Comparison of ENCODE assay signal across 16 cellular contexts in the genomic region with DNA sequence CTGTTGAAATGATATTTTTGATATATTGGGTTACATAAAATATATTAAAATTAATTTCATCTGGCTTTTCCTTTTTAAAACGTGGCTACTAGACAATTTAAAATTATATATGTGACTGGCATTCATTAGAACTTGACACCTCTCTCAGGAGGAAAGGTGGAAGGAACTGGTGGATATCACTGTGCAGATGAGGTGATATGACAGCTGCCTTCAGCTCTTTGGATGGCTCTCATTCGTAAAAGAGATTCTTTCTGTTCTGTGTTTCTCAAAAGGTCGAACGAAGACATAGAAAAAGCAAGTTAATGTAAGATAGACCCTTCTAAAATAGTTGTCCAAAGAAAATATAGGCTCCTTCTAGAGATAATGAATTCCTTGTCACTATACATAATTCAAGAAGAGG. TPM values are rescaled to one million over a fixed set of nuclear protein-coding genes. Genes with fewer than 3 reads are reported as not detected.
DNase-seq lines count a peak whose midpoint lies in the region; ATAC-seq and TF ChIP-seq lines count a peak whose summit lies in the region.
"Had no signal": no experiment of that assay in that cellular context is flagged by ENCODE, and none has a peak within 500 bp of the region (broad histone marks: within the 10 kb centered on the region; RNA-seq: fewer than 3 reads in every experiment).

No MANE protein-coding gene starts in this region.

- ATAC-seq in heart left ventricle, result no peak
- ATAC-seq in left ventricle myocardium superior, result no peak
- no peak for ATAC-seq in right cardiac atrium
- ATAC-seq in HG02763 (IDR thresholded peaks at IDR 0.05; ENCODE audit: unreplicated experiment), result no peak
- ATAC-seq in GM21576 (IDR thresholded peaks at IDR 0.05; ENCODE audit: unreplicated experiment), result no peak

- H3K36me3 ChIP-seq in heart left ventricle, result no peaks in the 10 kb centered on the region
- no peaks in the 10 kb centered on the region for H3K36me3 ChIP-seq in sigmoid colon
- H3K36me3 ChIP-seq in vagina, result peaks cover 0 to 7% of the 10 kb centered on the region in 2 donors

- H3K27me3 ChIP-seq in heart left ventricle (no peaks in the 10 kb centered on the region), right cardiac atrium (ENCODE audit: control insufficient read depth, insufficient read depth) (no peaks in the 10 kb centered on the region), sigmoid colon (no peaks in the 10 kb centered on the region), vagina (no peaks in the 10 kb centered on the region)
- H3K27me3 ChIP-seq: BLaER1 treated with 17β-estradiol and CSF1 and Interleukin-3, amounts not matched to agents 10 nM and 100 nM had no signal

- TF ChIP-seq EP300 in sigmoid colon (IDR thresholded peaks at IDR 0.05), result no peak

- H3K4me1 ChIP-seq in heart left ventricle (peaks cover 0 to 39% (median 12%) of the 10 kb centered on the region in 12 donors), right cardiac atrium (ENCODE audit: control insufficient read depth, insufficient read depth, low read length) (peaks cover 6% of the 10 kb centered on the region), sigmoid colon (peaks cover 0 to 44% (median 27%) of the 10 kb centered on the region in 4 donors), vagina (peaks cover 11% of the 10 kb centered on the region)
- H3K4me1 ChIP-seq: BLaER1 treated with 17β-estradiol and CSF1 and Interleukin-3, amounts not matched to agents 10 nM and 100 nM had no signal

- H3K9me3 ChIP-seq in heart left ventricle (peaks cover 0 to 34% (median 14%) of the 10 kb centered on the region in 12 donors), right cardiac atrium (ENCODE audit: control insufficient read depth, low read length) (no peaks in the 10 kb centered on the region), sigmoid colon (peaks cover 0 to 7% (median 0%) of the 10 kb centered on the region in 4 donors), vagina (peaks cover 5% of the 10 kb centered on the region)

- WGBS in heart left ventricle, 4 donors, result 63 to 82% (median 74%) methylated on average over 4 of the region's 4 CpGs
- WGBS in right cardiac atrium, result 66% methylated on average over 4 of the region's 4 CpGs
- 91% methylated on average over 4 of the region's 4 CpGs for WGBS in sigmoid colon, 2 donors

- no peak for TF ChIP-seq POLR2A in heart left ventricle (IDR thresholded peaks at IDR 0.05)
- no peak for TF ChIP-seq POLR2A in sigmoid colon (IDR thresholded peaks at IDR 0.05)
- no peak for TF ChIP-seq POLR2A in vagina (IDR thresholded peaks at IDR 0.05)

- peak overlapping the region; percentile 51 to 83 (median 68) for H3K27ac ChIP-seq in heart left ventricle
- H3K27ac ChIP-seq in right cardiac atrium (ENCODE audit: low read length), result peak overlapping the region; percentile 72
- peak overlapping the region in 3 of 4 donors; percentile 77 to 82 (median 80) for H3K27ac ChIP-seq in sigmoid colon
- H3K27ac ChIP-seq in vagina, result peak overlapping the region; percentile 79
- H3K27ac ChIP-seq: BLaER1 treated with 17β-estradiol and CSF1 and Interleukin-3, amounts not matched to agents 10 nM and 100 nM had no signal

- intact Hi-C loops in heart left ventricle (cut with DNase I) (no loop called here), left ventricle myocardium superior (cut with micrococcal nuclease) (no loop called here), right cardiac atrium (cut with DNase I) (no loop called here), sigmoid colon (cut with DNase I) (no loop called here), vagina (cut with DNase I) (no loop called here)

- TF ChIP-seq CTCF in heart left ventricle (IDR thresholded peaks at IDR 0.05) (no peak), sigmoid colon (IDR thresholded peaks at IDR 0.05) (no peak), vagina (IDR thresholded peaks at IDR 0.05) (no peak)

- DNase-seq in heart left ventricle (no peak), left ventricle myocardium superior (no peak), right cardiac atrium (no peak), sigmoid colon (no peak), vagina (ENCODE audit: extremely low spot score in 2 of 2) (no peak), NCI-H2171 (lab: John Stamatoyannopoulos, UW) (no peak)
- DNase-seq: 8988T, DMS 273 treated with DMSO at 0.1 percent for 48 hours, KBM-7, NCI-H1048, NCI-H146, NCI-H345, NCI-H526 treated with DMSO at 0.1 percent for 48 hours had no signal

- H3K4me3 ChIP-seq in heart left ventricle (no peak overlapping the region), right cardiac atrium (ENCODE audit: low read length) (no peak overlapping the region), sigmoid colon (no peak overlapping the region), vagina (no peak overlapping the region)
- H3K4me3 ChIP-seq: BLaER1 treated with 17β-estradiol and CSF1 and Interleukin-3, amounts not matched to agents 10 nM and 100 nM had no signal

RNA-seq across cellular contexts. Expression of a gene that starts 36.6 kb away (rescaled TPM):
- total RNA-seq in heart left ventricle (100 to 1,000 TPM in 1 of 9 donors, 10 to 100 TPM in 8; 40.1 to 100 (median 56.1) TPM), left ventricle myocardium superior (30.4 TPM), right cardiac atrium (10 to 100 TPM; 29.1 to 45.7 (median 38.3) TPM), sigmoid colon (10 to 100 TPM; 43.7 to 98.9 (median 61.0) TPM), vagina (40.8 TPM)
- polyA plus RNA-seq in heart left ventricle (10 to 100 TPM; 11.0 to 40.4 TPM), right cardiac atrium (32.3 TPM), sigmoid colon (10 to 100 TPM; 14.1 to 39.1 (median 27.0) TPM)
